7 cellular contexts compared by ENCODE assay signal in the genomic region with DNA sequence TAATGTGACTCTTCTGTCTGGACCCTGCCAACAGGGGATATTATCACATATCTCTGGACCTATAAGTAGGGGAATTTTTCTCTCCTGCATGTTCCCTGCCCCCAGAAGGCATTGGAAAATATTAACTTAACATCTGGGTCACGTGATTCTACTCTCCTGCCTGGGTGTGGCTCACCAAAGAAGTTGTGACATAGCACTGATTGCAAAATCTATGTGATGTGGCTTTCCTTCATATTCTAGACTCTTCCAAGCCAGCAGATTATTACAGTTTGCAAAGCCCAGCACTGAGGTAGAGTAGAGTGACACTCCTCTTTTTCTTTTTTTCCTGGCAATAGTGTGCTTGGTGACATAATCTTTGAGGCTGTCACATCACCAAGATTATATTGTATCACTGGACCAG. TPM values are rescaled to one million over a fixed set of nuclear protein-coding genes. Genes with fewer than 3 reads are reported as not detected.
"Had no signal": no experiment of that assay in that cellular context is flagged by ENCODE, and none has a peak within 500 bp of the region (broad histone marks: within the 10 kb centered on the region; RNA-seq: fewer than 3 reads in every experiment).

No MANE protein-coding gene starts in this region.

RNA-seq across cellular contexts. Expression of gene BPY2B, which starts 3.4 kb away (rescaled TPM):
- total RNA-seq: GM23248, GM23338, H1, H4, H7, H9, HFFc6 had no signal
